Comparison of ENCODE assay signal across 7 cellular contexts in the genomic region with DNA sequence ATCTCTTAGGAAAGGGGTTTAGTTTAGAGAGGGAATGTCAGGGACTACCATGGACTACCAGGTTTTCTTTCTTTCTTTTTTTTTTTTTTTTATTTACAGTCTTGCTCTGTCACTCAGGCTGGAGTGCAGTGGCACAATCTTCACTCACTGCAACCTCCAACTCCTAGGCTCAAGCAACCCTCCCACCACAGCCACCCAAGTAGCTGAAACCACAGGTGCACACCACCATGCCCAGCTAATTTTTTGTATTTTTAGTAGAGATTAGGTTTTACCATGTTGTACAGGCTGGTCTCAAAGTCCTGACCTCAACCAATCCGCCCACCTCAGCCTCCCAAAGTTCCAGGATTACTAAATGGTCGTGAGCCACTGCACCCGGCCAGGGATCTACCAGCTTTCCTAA.
"Had no signal": no experiment of that assay in that cellular context is flagged by ENCODE, and none has a peak within 500 bp of the region (broad histone marks: within the 10 kb centered on the region; RNA-seq: fewer than 3 reads in every experiment).

No MANE protein-coding gene starts in this region.

- ATAC-seq: HepG2, K562 had no signal

- H3K4me3 ChIP-seq: K562 had no signal

- H3K9ac ChIP-seq: KMS-11 had no signal

- H3K4me2 ChIP-seq: KMS-11 had no signal

- DNase-seq: IMR-90, KBM-7, KG1 had no signal

- H3K27ac ChIP-seq: HL-60, KMS-11 had no signal
